In genomic region chr6:135871878-135872277, GRCh38 we compare ENCODE assay signal across 17 cellular contexts. TPM values are rescaled to one million over a fixed set of nuclear protein-coding genes. Genes with fewer than 3 reads are reported as not detected.
DNase-seq lines count a peak whose midpoint lies in the region; ATAC-seq and TF ChIP-seq lines count a peak whose summit lies in the region.
"Had no signal": no experiment of that assay in that cellular context is flagged by ENCODE, and none has a peak within 500 bp of the region (broad histone marks: within the 10 kb centered on the region; RNA-seq: fewer than 3 reads in every experiment).

No MANE protein-coding gene starts in this region.

- H3K36me3 Mint-ChIP-seq in activated naive CD8-positive, alpha-beta T cell treated with anti-CD3 and anti-CD28 coated beads, Interleukin-2, amount 50 U/mL, for 24 hours (ENCODE audit: low read depth) = no peaks in the 10 kb centered on the region
- H3K36me3 Mint-ChIP-seq: WTC11 had no signal

- no peak overlapping the region for H3K27ac Mint-ChIP-seq in activated naive CD8-positive, alpha-beta T cell treated with anti-CD3 and anti-CD28 coated beads, Interleukin-2, amount 50 U/mL, for 24 hours
- H3K27ac Mint-ChIP-seq: immature natural killer cell, WTC11 had no signal

- TF ChIP-seq CTCF in choroid plexus epithelial cell (conservative IDR thresholded peaks at IDR 0.05; ENCODE audit: low read depth, low read length) = no peak

- H3K4me3 Mint-ChIP-seq in activated naive CD8-positive, alpha-beta T cell treated with anti-CD3 and anti-CD28 coated beads, Interleukin-2, amount 50 U/mL, for 24 hours = no peak overlapping the region
- H3K4me3 Mint-ChIP-seq: immature natural killer cell, WTC11 had no signal

- no peaks in the 10 kb centered on the region for H3K9me3 ChIP-seq in mesodermal cell (ENCODE audit: control insufficient read depth, low read length)
- H3K9me3 ChIP-seq: BE2C, suprapubic skin had no signal

- no peaks in the 10 kb centered on the region for H3K36me3 ChIP-seq in mesodermal cell (ENCODE audit: control insufficient read depth, insufficient read depth, low read length)
- H3K36me3 ChIP-seq: BE2C, suprapubic skin had no signal

- no peak for ATAC-seq in activated naive CD8-positive, alpha-beta T cell treated with anti-CD3 and anti-CD28 coated beads, Interleukin-2, amount 50 U/mL, for 24 hours
- ATAC-seq: WTC11 had no signal

- H3K27ac ChIP-seq in mesodermal cell (ENCODE audit: low read depth, low read length, severe bottlenecking) = peak overlapping the region; percentile 73
- H3K27ac ChIP-seq: suprapubic skin had no signal

- H3K4me3 ChIP-seq in choroid plexus epithelial cell (ENCODE audit: low read depth, low read length) (no peak overlapping the region), mesodermal cell (ENCODE audit: extremely low read depth, insufficient read depth, low read length, poor library complexity, severe bottlenecking) (no peak overlapping the region)
- H3K4me3 ChIP-seq: suprapubic skin had no signal

- H3K9me3 Mint-ChIP-seq in activated naive CD8-positive, alpha-beta T cell treated with anti-CD3 and anti-CD28 coated beads, Interleukin-2, amount 50 U/mL, for 24 hours = no peaks in the 10 kb centered on the region
- H3K9me3 Mint-ChIP-seq: immature natural killer cell, WTC11 had no signal

- H3K4me1 Mint-ChIP-seq in activated naive CD8-positive, alpha-beta T cell treated with anti-CD3 and anti-CD28 coated beads, Interleukin-2, amount 50 U/mL, for 24 hours = peaks cover 31% of the 10 kb centered on the region

- H3K4me1 ChIP-seq in mesodermal cell (ENCODE audit: control insufficient read depth, insufficient read depth, low read length, poor library complexity, severe bottlenecking) = peaks cover 12% of the 10 kb centered on the region
- H3K4me1 ChIP-seq: BE2C, suprapubic skin had no signal

- DNase-seq in AG08395 (ENCODE audit: low spot score) (peak; percentile 36), HS-5 (ENCODE audit: low read depth) (peak; percentile 58), choroid plexus epithelial cell (ENCODE audit: low read depth) (peak; percentile 72), NCI-H345 (lab: John Stamatoyannopoulos, UW) (no peak), CD1c-positive myeloid dendritic cell (ENCODE audit: extremely low spot score) (no peak)
- DNase-seq in activated CD4-positive, alpha-beta T cell treated with anti-CD3 and anti-CD28 coated beads, Interleukin-2, amount 50 U/mL, for 1 hour = no peak
- DNase-seq in activated naive CD8-positive, alpha-beta T cell treated with anti-CD3 and anti-CD28 coated beads, Interleukin-2, amount 50 U/mL, for 24 hours = no peak
- DNase-seq: activated effector memory CD4-positive, alpha-beta T cell treated with Interleukin-2 at 50 U/mL for 16 hours; amniotic stem cell; BE2C; immature natural killer cell; KBM-7; stimulated activated CD4-positive, alpha-beta T cell treated with anti-CD3 and anti-CD28 coated beads, Interleukin-4, amount 100 ng/mL, for 24 hours; stimulated activated CD8-positive, alpha-beta memory T cell treated with anti-CD3 and anti-CD28 coated beads, Interleukin-4, amount 100 ng/mL, for 48 hours had no signal

- WGBS in mesodermal cell (ENCODE audit: insufficient coverage in 2 of 2), 2 experiments = 100% methylated on average over 1 of the region's 1 CpG; no CpG with 5 or more reads in 1 of the 2 experiments

- no peaks in the 10 kb centered on the region for H3K27me3 Mint-ChIP-seq in activated naive CD8-positive, alpha-beta T cell treated with anti-CD3 and anti-CD28 coated beads, Interleukin-2, amount 50 U/mL, for 24 hours

RNA-seq across cellular contexts. Expression of gene PDE7B, which starts 20.4 kb away (rescaled TPM):
- polyA plus RNA-seq in mesodermal cell (2013, experiment 1 of 2) = 0.37 TPM
- 0.25 TPM for polyA plus RNA-seq in mesodermal cell (2013, experiment 2 of 2)

Comparison
In these comparisons a context has a peak if more than half of its experiments do, and no peak if none do; other contexts are left out.
1. DNase-seq: peak in AG08395 (single experiment), HS-5 (single experiment) and choroid plexus epithelial cell (single experiment); none in activated CD4-positive, alpha-beta T cell treated with anti-CD3 and anti-CD28 coated beads, Interleukin-2, amount 50 U/mL, for 1 hour (single experiment), activated naive CD8-positive, alpha-beta T cell treated with anti-CD3 and anti-CD28 coated beads, Interleukin-2, amount 50 U/mL, for 24 hours (single experiment), NCI-H345 (single experiment) and CD1c-positive myeloid dendritic cell (single experiment).